ENCODE assay signal across 12 cellular contexts in genomic region chr3:72145506-72146380, GRCh38.
DNase-seq lines count a peak whose midpoint lies in the region; ATAC-seq and TF ChIP-seq lines count a peak whose summit lies in the region.
"Had no signal": no experiment of that assay in that cellular context is flagged by ENCODE, and none has a peak within 500 bp of the region (broad histone marks: within the 10 kb centered on the region; RNA-seq: fewer than 3 reads in every experiment).

No MANE protein-coding gene starts in this region.

- H3K9me3 ChIP-seq in BLaER1 treated with 17β-estradiol and CSF1 and Interleukin-3, amounts not matched to agents 10 nM and 100 nM (replicated peaks in 1 of 11), result peaks cover 9 to 32% (median 17%) of the 10 kb centered on the region in 11 experiments; a peak in 21 of 22 replicates
- H3K9me3 ChIP-seq in HEK293 (ENCODE audit: control insufficient read depth, insufficient read depth, low read depth, low read length), result no peaks in the 10 kb centered on the region

- H3K4me2 ChIP-seq in BLaER1 treated with 17β-estradiol and CSF1 and Interleukin-3, amounts not matched to agents 10 nM and 100 nM, result peak overlapping the region in 10 of 11 experiments; percentile 54 to 84 (median 75); a peak in 13 of 22 replicates

- no peaks in the 10 kb centered on the region for H4K20me1 ChIP-seq in BLaER1 treated with 17β-estradiol and CSF1 and Interleukin-3, amounts not matched to agents 10 nM and 100 nM

- no peak overlapping the region for H3K27ac ChIP-seq in BLaER1 treated with 17β-estradiol and CSF1 and Interleukin-3, amounts not matched to agents 10 nM and 100 nM
- no peak overlapping the region for H3K27ac ChIP-seq in HEK293 (ENCODE audit: extremely low read depth, low read depth, low read length)
- H3K27ac ChIP-seq: cardiac muscle cell, heart left ventricle had no signal

- CTCF ChIA-PET in HEK293 (lab: Yijun Ruan, JAX), result no interaction called here

- H3K4me3 ChIP-seq in BLaER1 treated with 17β-estradiol and CSF1 and Interleukin-3, amounts not matched to agents 10 nM and 100 nM, result no peak overlapping the region
- no peak overlapping the region for H3K4me3 ChIP-seq in HEK293 (ENCODE audit: low read depth, low read length)
- H3K4me3 ChIP-seq in cardiac fibroblast (replicated peaks in 1 of 2; ENCODE audit: low read depth in 2 of 2, low read length in 2 of 2), result no peak overlapping the region
- H3K4me3 ChIP-seq: cardiac muscle cell, heart left ventricle had no signal

- no peak for TF ChIP-seq CTCF in HEK293 (tag by site-specific recombination; IDR thresholded peaks at IDR 0.05)
- no peak for TF ChIP-seq CTCF in cardiac fibroblast (IDR thresholded peaks at IDR 0.05; ENCODE audit: low read depth, low read length)

- no peaks in the 10 kb centered on the region for H3K27me3 ChIP-seq in BLaER1 treated with 17β-estradiol and CSF1 and Interleukin-3, amounts not matched to agents 10 nM and 100 nM
- H3K27me3 ChIP-seq: heart left ventricle had no signal

- DNase-seq in cardiac fibroblast (ENCODE audit: low read depth in 2 of 2), result peak; percentile 71 to 80
- peak; percentile 8 for DNase-seq in midbrain (lab: John Stamatoyannopoulos, UW)
- no peak for DNase-seq in NOMO-1 treated with DMSO at 0.1 percent for 48 hours (lab: John Stamatoyannopoulos, UW; ENCODE audit: unreplicated experiment)
- DNase-seq in T-helper 1 cell, result no peak
- DNase-seq in stimulated activated naive CD4-positive, alpha-beta T cell treated with Interleukin-2 at 50 U/mL for 16 hours (lab: John Stamatoyannopoulos, UW), result no peak
- DNase-seq: NCI-H2081, SHP77 treated with DMSO at 0.1 percent for 48 hours had no signal

- POLR2A ChIA-PET in HEK293 (lab: Yijun Ruan, JAX), result no interaction called here

- ATAC-seq in GM19455 (IDR thresholded peaks at IDR 0.05; ENCODE audit: unreplicated experiment), result no peak

- no peaks in the 10 kb centered on the region for H3K36me3 ChIP-seq in BLaER1 treated with 17β-estradiol and CSF1 and Interleukin-3, amounts not matched to agents 10 nM and 100 nM
- no peaks in the 10 kb centered on the region for H3K36me3 ChIP-seq in HEK293 (ENCODE audit: control insufficient read depth in 2 of 2, insufficient read depth in 1 of 2, low read length in 2 of 2)
- H3K36me3 ChIP-seq: cardiac muscle cell, heart left ventricle had no signal

- no peak overlapping the region for H3K9ac ChIP-seq in BLaER1 treated with 17β-estradiol and CSF1 and Interleukin-3, amounts not matched to agents 10 nM and 100 nM

- H3K4me1 ChIP-seq in BLaER1 treated with 17β-estradiol and CSF1 and Interleukin-3, amounts not matched to agents 10 nM and 100 nM, result peaks cover 14 to 47% (median 19%) of the 10 kb centered on the region in 10 experiments
- no peaks in the 10 kb centered on the region for H3K4me1 ChIP-seq in HEK293 (ENCODE audit: control insufficient read depth, insufficient read depth, low read length)

TF ChIP-seq in HEK293, 187 proteins besides CTCF, POLR2A, EP300 and RAD21:
- TF ChIP-seq ZNF629 (tag by site-specific recombination; IDR thresholded peaks at IDR 0.05), result 0 out of 2 replicates have a peak, but pooled peaks have one; percentile 21
- no peak for TF ChIP-seq HOXA7 (CRISPR knock-in tag; IDR thresholded peaks at IDR 0.05; ENCODE audit: borderline replicate concordance)
- no peak for TF ChIP-seq ZNF398 (tag by site-specific recombination; IDR thresholded peaks at IDR 0.05)
- TF ChIP-seq RBAK (tag by site-specific recombination; IDR thresholded peaks at IDR 0.05), result 0 out of 2 replicates have a peak, but pooled peaks have one; percentile 19
- TF ChIP-seq ZNF341 (tag by site-specific recombination; IDR thresholded peaks at IDR 0.05; ENCODE audit: low read depth), result 0 out of 2 replicates have a peak, but pooled peaks have one; percentile 22
- 0 out of 2 replicates have a peak, but pooled peaks have one; percentile 23 for TF ChIP-seq PATZ1 (tag by site-specific recombination; IDR thresholded peaks at IDR 0.05)
- TF ChIP-seq EGR2 (tag by site-specific recombination; IDR thresholded peaks at IDR 0.05; ENCODE audit: low read depth), result peak; percentile 51
- TF ChIP-seq ATF2 (tag by site-specific recombination; IDR thresholded peaks at IDR 0.05; ENCODE audit: low read depth), result peak; percentile 46; the same call in 1 of the 2 replicates
- TF ChIP-seq ZBTB7A (tag by site-specific recombination; IDR thresholded peaks at IDR 0.05; ENCODE audit: low read depth), result no peak
- TF ChIP-seq ZBTB20 (tag by site-specific recombination; IDR thresholded peaks at IDR 0.05), result peak; percentile 43; the same call in 1 of the 2 replicates
- no peak for TF ChIP-seq ZNF747 (tag by site-specific recombination; IDR thresholded peaks at IDR 0.05)
- peak; percentile 62; the same call in 1 of the 2 replicates for TF ChIP-seq ZFHX2 (tag by site-specific recombination; conservative IDR thresholded peaks at IDR 0.05)
- peak; percentile 68; the same call in 1 of the 2 replicates for TF ChIP-seq ZNF692 (tag by site-specific recombination; IDR thresholded peaks at IDR 0.05)

Comparison
In these comparisons a context has a peak if more than half of its experiments do, and no peak if none do; other contexts are left out.
1. DNase-seq: peak in cardiac fibroblast (2 of 2) and midbrain (single experiment); none in NOMO-1 treated with DMSO at 0.1 percent for 48 hours (single experiment), T-helper 1 cell (0 of 5) and stimulated activated naive CD4-positive, alpha-beta T cell treated with Interleukin-2 at 50 U/mL for 16 hours (single experiment).